ENCODE assay signal across 14 cellular contexts in genomic region chr7:149558149-149558861, GRCh38.
A peak's percentile ranks its signal among the peaks of the same experiment; 100 is the strongest.
DNase-seq lines count a peak whose midpoint lies in the region; TF ChIP-seq lines count a peak whose summit lies in the region.
"Had no signal": no experiment of that assay in that cellular context is flagged by ENCODE, and none has a peak within 500 bp of the region (broad histone marks: within the 10 kb centered on the region; RNA-seq: fewer than 3 reads in every experiment).

No MANE protein-coding gene starts in this region.

- no peaks in the 10 kb centered on the region for H3K4me1 ChIP-seq in breast epithelium
- H3K4me1 ChIP-seq: testis had no signal

- H3K27ac Mint-ChIP-seq in MCF 10A (ENCODE audit: low read depth, unreplicated experiment), result peak overlapping the region; percentile 12
- H3K27ac Mint-ChIP-seq: activated B cell treated with CpG ODN at 0.5 μM for 24 hours had no signal

- no peaks in the 10 kb centered on the region for H3K27me3 ChIP-seq in breast epithelium
- H3K27me3 ChIP-seq: testis had no signal

- no TSS peak for BruUV-seq in MCF 10A (replicated peaks; lab: Mats Ljungman, UMichigan)

- H3K9me3 Mint-ChIP-seq in MCF 10A (ENCODE audit: unreplicated experiment), result no peaks in the 10 kb centered on the region
- H3K9me3 Mint-ChIP-seq: activated B cell treated with CpG ODN at 0.5 μM for 24 hours; natural killer cell treated with Interleukin-12 subunit alpha and Interleukin-12 subunit beta and Interleukin-15 and Interleukin-18, amount 100 ng/mL, for 72 hours had no signal

- TF ChIP-seq CTCF in MCF 10A (IDR thresholded peaks at IDR 0.05; ENCODE audit: unreplicated experiment), result no peak
- TF ChIP-seq CTCF in breast epithelium (IDR thresholded peaks at IDR 0.05), result no peak
- TF ChIP-seq CTCF in fibroblast of the aortic adventitia (IDR thresholded peaks at IDR 0.05; ENCODE audit: insufficient read depth, low read length), result no peak

- peaks cover 21% of the 10 kb centered on the region for H3K4me1 Mint-ChIP-seq in MCF 10A (ENCODE audit: insufficient read depth, unreplicated experiment)
- H3K4me1 Mint-ChIP-seq: activated B cell treated with CpG ODN at 0.5 μM for 24 hours had no signal

- in situ Hi-C loops in G401 (cut with HindIII; ENCODE audit: low sequenced_read_pairs), result no loop called here

- H3K4me3 ChIP-seq in breast epithelium (no peak overlapping the region), fibroblast of the aortic adventitia (ENCODE audit: low read depth, low read length) (no peak overlapping the region)
- H3K4me3 ChIP-seq: testis had no signal

- H3K36me3 ChIP-seq in breast epithelium, result no peaks in the 10 kb centered on the region

- peaks cover 0 to 4% of the 10 kb centered on the region in 2 donors for H3K9me3 ChIP-seq in breast epithelium
- H3K9me3 ChIP-seq: testis had no signal

- CTCF ChIA-PET in MCF 10A (lab: Yijun Ruan, JAX), result interaction anchor here (0.6 kb wide), 1 partner anchor 11 kb away, joined by 3 read pairs; no protein-coding TSS in a partner anchor

- no peak for TF ChIP-seq POLR2A in breast epithelium (IDR thresholded peaks at IDR 0.05)

- H3K4me3 Mint-ChIP-seq in MCF 10A (ENCODE audit: unreplicated experiment), result no peak overlapping the region
- H3K4me3 Mint-ChIP-seq: activated B cell treated with CpG ODN at 0.5 μM for 24 hours; natural killer cell treated with Interleukin-12 subunit alpha and Interleukin-12 subunit beta and Interleukin-15 and Interleukin-18, amount 100 ng/mL, for 72 hours had no signal

- H3K36me3 Mint-ChIP-seq in MCF 10A (ENCODE audit: insufficient read depth, unreplicated experiment), result peaks cover 24% of the 10 kb centered on the region

- no peak overlapping the region for H3K27ac ChIP-seq in breast epithelium
- H3K27ac ChIP-seq: testis had no signal

- DNase-seq in MCF 10A (ENCODE audit: unreplicated experiment), result peak; percentile 67
- DNase-seq in breast epithelium (ENCODE audit: low spot score in 2 of 2), result no peak
- peak; percentile 58 to 69 for DNase-seq in SW 1271 (lab: John Stamatoyannopoulos, UW)
- peak; percentile 65 for DNase-seq in fibroblast of the aortic adventitia (ENCODE audit: low read depth)
- no peak for DNase-seq in stimulated activated CD4-positive, alpha-beta T cell treated with anti-CD3 and anti-CD28 coated beads, Interleukin-4, amount 100 ng/mL, for 24 hours
- DNase-seq in HuH-7.5 (ENCODE audit: low spot score), result no peak
- no peak for DNase-seq in activated CD4-positive, alpha-beta T cell treated with anti-CD3 and anti-CD28 coated beads, Interleukin-2, amount 50 U/mL, for 1 hour
- DNase-seq in G401 (ENCODE audit: low spot score), result no peak
- DNase-seq: activated B cell treated with CpG ODN at 0.5 μM for 24 hours; amniotic stem cell; effector CD4-positive, alpha-beta T cell; glutamatergic neuron; testis had no signal

- H3K27me3 Mint-ChIP-seq in MCF 10A (ENCODE audit: insufficient read depth, unreplicated experiment), result no peaks in the 10 kb centered on the region
- H3K27me3 Mint-ChIP-seq: activated B cell treated with CpG ODN at 0.5 μM for 24 hours; natural killer cell treated with Interleukin-12 subunit alpha and Interleukin-12 subunit beta and Interleukin-15 and Interleukin-18, amount 100 ng/mL, for 72 hours had no signal

- POLR2A ChIA-PET in MCF 10A (lab: Yijun Ruan, JAX), result no interaction called here

- intact Hi-C loops in MCF 10A (cut with micrococcal nuclease), result no loop called here
- intact Hi-C loops in breast epithelium (cut with DNase I; ENCODE audit: low total_unique reads), result no loop called here

Comparison
In these comparisons a context has a peak if more than half of its experiments do, and no peak if none do; other contexts are left out.
1. DNase-seq: peak in MCF 10A (single experiment), SW 1271 (2 of 2) and fibroblast of the aortic adventitia (single experiment); none in breast epithelium (0 of 2), stimulated activated CD4-positive, alpha-beta T cell treated with anti-CD3 and anti-CD28 coated beads, Interleukin-4, amount 100 ng/mL, for 24 hours (single experiment), HuH-7.5 (single experiment), activated CD4-positive, alpha-beta T cell treated with anti-CD3 and anti-CD28 coated beads, Interleukin-2, amount 50 U/mL, for 1 hour (single experiment) and G401 (single experiment).